Comparison of ENCODE assay signal across 20 cellular contexts in genomic region chr17:53525590-53525989, GRCh38.
A peak's percentile ranks its signal among the peaks of the same experiment; 100 is the strongest.
DNase-seq lines count a peak whose midpoint lies in the region; ATAC-seq, FAIRE-seq and TF ChIP-seq lines count a peak whose summit lies in the region.
"Had no signal": no experiment of that assay in that cellular context is flagged by ENCODE, and none has a peak within 500 bp of the region (broad histone marks: within the 10 kb centered on the region; RNA-seq: fewer than 3 reads in every experiment).

No MANE protein-coding gene starts in this region.

- TF ChIP-seq CTCF in HepG2 (CRISPR knock-in tag; IDR thresholded peaks at IDR 0.05), result no peak
- TF ChIP-seq CTCF in right lobe of liver (IDR thresholded peaks at IDR 0.05), result no peak
- no peak for TF ChIP-seq CTCF in neural crest cell (conservative IDR thresholded peaks at IDR 0.05)
- TF ChIP-seq CTCF in activated CD8-positive, alpha-beta T cell treated with anti-CD3 and anti-CD28 coated beads for 36 hours (IDR thresholded peaks at IDR 0.05), result no peak
- no peak for TF ChIP-seq CTCF in upper lobe of left lung (IDR thresholded peaks at IDR 0.05)

- TF ChIP-seq RAD21 in HepG2 (CRISPR knock-in tag; IDR thresholded peaks at IDR 0.05), result no peak

- POLR2A ChIA-PET in HepG2 (lab: Yijun Ruan, JAX), result no interaction called here
- POLR2A ChIA-PET in activated CD8-positive, alpha-beta T cell treated with anti-CD3 and anti-CD28 coated beads for 36 hours (lab: Charles Lee), result no interaction called here

- no peaks in the 10 kb centered on the region for H3K4me1 Mint-ChIP-seq in neural crest cell
- H3K4me1 Mint-ChIP-seq in activated CD8-positive, alpha-beta T cell treated with anti-CD3 and anti-CD28 coated beads for 36 hours (ENCODE audit: low read depth), result no peaks in the 10 kb centered on the region
- H3K4me1 Mint-ChIP-seq: B cell, IgD-negative memory B cell had no signal

- no peak overlapping the region for H3K4me2 ChIP-seq in HepG2 (ENCODE audit: low read depth, low read length)
- H3K4me2 ChIP-seq: BLaER1 treated with 17β-estradiol and CSF1 and Interleukin-3, amounts not matched to agents 10 nM and 100 nM had no signal

- no peaks in the 10 kb centered on the region for H3K27me3 ChIP-seq in HepG2 (ENCODE audit: control insufficient read depth in 1 of 2, insufficient read depth in 2 of 2, low read length in 2 of 2)
- no peaks in the 10 kb centered on the region for H3K27me3 ChIP-seq in right lobe of liver
- H3K27me3 ChIP-seq in upper lobe of left lung, result no peaks in the 10 kb centered on the region
- H3K27me3 ChIP-seq: BLaER1 treated with 17β-estradiol and CSF1 and Interleukin-3, amounts not matched to agents 10 nM and 100 nM had no signal

- intact Hi-C loops in HepG2 (cut with micrococcal nuclease; ENCODE audit: unreplicated experiment) (no loop called here), right lobe of liver (cut with DNase I) (no loop called here)
- intact Hi-C loops in activated CD8-positive, alpha-beta T cell treated with anti-CD3 and anti-CD28 coated beads for 36 hours (cut with micrococcal nuclease), result no loop called here

- peak overlapping the region; percentile 8 for H3K27ac Mint-ChIP-seq in neural crest cell (ENCODE audit: unreplicated experiment)
- no peak overlapping the region for H3K27ac Mint-ChIP-seq in activated CD8-positive, alpha-beta T cell treated with anti-CD3 and anti-CD28 coated beads for 36 hours
- H3K27ac Mint-ChIP-seq: B cell; CD8-positive, alpha-beta T cell; HFFc6; IgD-negative memory B cell had no signal

- H3K27me3 Mint-ChIP-seq in neural crest cell (ENCODE audit: low read depth), result no peaks in the 10 kb centered on the region
- no peaks in the 10 kb centered on the region for H3K27me3 Mint-ChIP-seq in activated CD8-positive, alpha-beta T cell treated with anti-CD3 and anti-CD28 coated beads for 36 hours
- H3K27me3 Mint-ChIP-seq: B cell, IgD-negative memory B cell had no signal

- CTCF ChIA-PET in HepG2 (lab: Yijun Ruan, JAX; ENCODE audit: low intra/inter-chr PET ratio, low total read pairs), result no interaction called here
- CTCF ChIA-PET in activated CD8-positive, alpha-beta T cell treated with anti-CD3 and anti-CD28 coated beads for 36 hours (lab: Charles Lee), result no interaction called here

- peaks cover 54% of the 10 kb centered on the region for H3K9me3 ChIP-seq in HepG2 (ENCODE audit: low read length)
- H3K9me3 ChIP-seq in right lobe of liver, result no peaks in the 10 kb centered on the region
- no peaks in the 10 kb centered on the region for H3K9me3 ChIP-seq in upper lobe of left lung
- H3K9me3 ChIP-seq: BLaER1 treated with 17β-estradiol and CSF1 and Interleukin-3, amounts not matched to agents 10 nM and 100 nM had no signal

- no peak for DNase-seq in HepG2 (ENCODE audit: low spot score)
- DNase-seq in right lobe of liver, result no peak
- peak; percentile 23 for DNase-seq in RPMI8226
- DNase-seq in neural crest cell (ENCODE audit: low read depth, low spot score), result no peak
- no peak for DNase-seq in OCI-M2 (lab: John Stamatoyannopoulos, UW; ENCODE audit: unreplicated experiment)
- DNase-seq in activated CD8-positive, alpha-beta T cell treated with anti-CD3 and anti-CD28 coated beads for 36 hours, result no peak
- no peak for DNase-seq in upper lobe of left lung
- DNase-seq: 8988T; CD8-positive, alpha-beta T cell; DMS 273 treated with DMSO at 0.1 percent for 48 hours; DMS53; H7; HFFc6 had no signal

- in situ Hi-C loops in HepG2 (cut with HindIII; ENCODE audit: extremely low pct_ligation_motif_present, low pct_unique_long_range_greater_than_20kb), result no loop called here

- H3K4me3 Mint-ChIP-seq in neural crest cell, result no peak overlapping the region
- H3K4me3 Mint-ChIP-seq in activated CD8-positive, alpha-beta T cell treated with anti-CD3 and anti-CD28 coated beads for 36 hours, result no peak overlapping the region
- H3K4me3 Mint-ChIP-seq: B cell; CD8-positive, alpha-beta T cell; HFFc6; IgD-negative memory B cell had no signal

- H2AFZ ChIP-seq in HepG2 (ENCODE audit: low read length), result no peak overlapping the region

- no peak overlapping the region for H3K4me3 ChIP-seq in HepG2 (replicated peaks in 1 of 3; ENCODE audit: insufficient read depth in 1 of 3, low read depth in 2 of 3, low read length in 3 of 3)
- H3K4me3 ChIP-seq in right lobe of liver, result no peak overlapping the region
- H3K4me3 ChIP-seq in upper lobe of left lung, result no peak overlapping the region
- H3K4me3 ChIP-seq: BLaER1 treated with 17β-estradiol and CSF1 and Interleukin-3, amounts not matched to agents 10 nM and 100 nM had no signal

- H3K36me3 Mint-ChIP-seq in neural crest cell (ENCODE audit: low read depth), result no peaks in the 10 kb centered on the region
- no peaks in the 10 kb centered on the region for H3K36me3 Mint-ChIP-seq in activated CD8-positive, alpha-beta T cell treated with anti-CD3 and anti-CD28 coated beads for 36 hours (ENCODE audit: low read depth)
- H3K36me3 Mint-ChIP-seq: CD8-positive, alpha-beta T cell; IgD-negative memory B cell had no signal

- FAIRE-seq in HepG2 (lab: Jason Lieb, UNC), result no peak
- FAIRE-seq: GM12891, GM19239, HTR-8/SVneo had no signal

- BruUV-seq in HepG2 (replicated peaks; lab: Mats Ljungman, UMichigan), result no TSS peak

- H3K27ac ChIP-seq in HepG2 (ENCODE audit: extremely low read length, insufficient read depth, low read length) (no peak overlapping the region), right lobe of liver (no peak overlapping the region), upper lobe of left lung (no peak overlapping the region)
- H3K27ac ChIP-seq: BLaER1 treated with 17β-estradiol and CSF1 and Interleukin-3, amounts not matched to agents 10 nM and 100 nM had no signal

- no peak overlapping the region for H3K9ac ChIP-seq in HepG2 (ENCODE audit: insufficient read depth, low read depth, low read length)
- H3K9ac ChIP-seq: BLaER1 treated with 17β-estradiol and CSF1 and Interleukin-3, amounts not matched to agents 10 nM and 100 nM had no signal

- no peaks in the 10 kb centered on the region for H4K20me1 ChIP-seq in HepG2 (ENCODE audit: insufficient read depth, low read length)
- H4K20me1 ChIP-seq: BLaER1 treated with 17β-estradiol and CSF1 and Interleukin-3, amounts not matched to agents 10 nM and 100 nM had no signal

- H3K4me1 ChIP-seq in HepG2 (ENCODE audit: insufficient read depth, low read length), result no peaks in the 10 kb centered on the region
- H3K4me1 ChIP-seq in right lobe of liver, result no peaks in the 10 kb centered on the region
- H3K4me1 ChIP-seq in upper lobe of left lung, result no peaks in the 10 kb centered on the region
- H3K4me1 ChIP-seq: BLaER1 treated with 17β-estradiol and CSF1 and Interleukin-3, amounts not matched to agents 10 nM and 100 nM had no signal

- H3K36me3 ChIP-seq in HepG2 (replicated peaks in 1 of 2; ENCODE audit: control insufficient read depth in 1 of 2, insufficient read depth in 2 of 2, low read length in 2 of 2) (no peaks in the 10 kb centered on the region), right lobe of liver (no peaks in the 10 kb centered on the region), upper lobe of left lung (no peaks in the 10 kb centered on the region)
- H3K36me3 ChIP-seq: BLaER1 treated with 17β-estradiol and CSF1 and Interleukin-3, amounts not matched to agents 10 nM and 100 nM had no signal

- ATAC-seq in HepG2 (no peak), right lobe of liver (no peak), upper lobe of left lung (ENCODE audit: low FRiP score in 2 of 2) (no peak)
- no peak for ATAC-seq in activated CD8-positive, alpha-beta T cell treated with anti-CD3 and anti-CD28 coated beads for 36 hours
- ATAC-seq: CD8-positive, alpha-beta T cell; HCT116 had no signal

- peaks cover 4% of the 10 kb centered on the region for H3K9me3 Mint-ChIP-seq in neural crest cell
- peaks cover 14% of the 10 kb centered on the region for H3K9me3 Mint-ChIP-seq in activated CD8-positive, alpha-beta T cell treated with anti-CD3 and anti-CD28 coated beads for 36 hours

- no peak for TF ChIP-seq POLR2A in HepG2 (IDR thresholded peaks at IDR 0.05; ENCODE audit: insufficient read depth in 1 of 2, low read depth in 2 of 2, low read length in 2 of 2)
- no peak for TF ChIP-seq POLR2A in right lobe of liver (IDR thresholded peaks at IDR 0.05)
- no peak for TF ChIP-seq POLR2A in upper lobe of left lung (IDR thresholded peaks at IDR 0.05)

- no peaks in the 10 kb centered on the region for H3K79me2 ChIP-seq in HepG2 (ENCODE audit: insufficient read depth, low read length)

- TF ChIP-seq EP300 in HepG2 (IDR thresholded peaks at IDR 0.05; ENCODE audit: low read depth in 2 of 2, low read length in 2 of 2), result no peak
- no peak for TF ChIP-seq EP300 in HepG2 (CRISPR knock-in tag; IDR thresholded peaks at IDR 0.05; ENCODE audit: borderline replicate concordance)
- no peak for TF ChIP-seq EP300 in upper lobe of left lung (IDR thresholded peaks at IDR 0.05)

- 3% methylated on average over 2 of the region's 2 CpGs for WGBS in HepG2 (ENCODE audit: low lambda C conversion rate)
- 39% methylated on average over 2 of the region's 2 CpGs for WGBS in right lobe of liver (ENCODE audit: insufficient coverage, low coverage, low lambda C conversion rate, missing lambda C conversion rate)
- WGBS in upper lobe of left lung, 2 donors, result 69 to 80% methylated on average over 2 of the region's 2 CpGs

TF ChIP-seq in HepG2, 621 proteins besides CTCF, POLR2A, EP300 and RAD21:
- TF ChIP-seq FOXK1 (CRISPR knock-in tag; IDR thresholded peaks at IDR 0.05; ENCODE audit: borderline replicate concordance, low read depth), result no peak
- no peak for TF ChIP-seq ZNF652 (CRISPR knock-in tag; IDR thresholded peaks at IDR 0.05; ENCODE audit: borderline replicate concordance, low read depth)
- no peak for TF ChIP-seq ZNF333 (CRISPR knock-in tag; IDR thresholded peaks at IDR 0.05; ENCODE audit: borderline replicate concordance)
- TF ChIP-seq SIX1 (CRISPR knock-in tag; IDR thresholded peaks at IDR 0.05; ENCODE audit: borderline replicate concordance), result no peak
- no peak for TF ChIP-seq ZMYM2 (CRISPR knock-in tag; IDR thresholded peaks at IDR 0.05)
- peak; percentile 56 to 72; a peak in 3 of 4 replicates for TF ChIP-seq MAFK (conservative IDR thresholded peaks at IDR 0.05 in 1 of 2, IDR thresholded peaks at IDR 0.05 in 1 of 2; ENCODE audit: low read length in 2 of 2)
- peak; percentile 61; the same call in 1 of the 2 replicates for TF ChIP-seq MAFF (IDR thresholded peaks at IDR 0.05; ENCODE audit: low read depth, low read length)
